ENCODE assay signal across 9 cellular contexts in genomic region chr17:40071720-40072480, GRCh38. TPM values are rescaled to one million over a fixed set of nuclear protein-coding genes. Genes with fewer than 3 reads are reported as not detected.
DNase-seq lines count a peak whose midpoint lies in the region; ATAC-seq and TF ChIP-seq lines count a peak whose summit lies in the region.
"Had no signal": no experiment of that assay in that cellular context is flagged by ENCODE, and none has a peak within 500 bp of the region (broad histone marks: within the 10 kb centered on the region; RNA-seq: fewer than 3 reads in every experiment).

No MANE protein-coding gene starts in this region.

- no peaks in the 10 kb centered on the region for H3K36me3 ChIP-seq in prostate gland

- WGBS in prostate gland: 37% methylated on average over 8 of the region's 12 CpGs

- H3K4me3 ChIP-seq in LNCaP clone FGC (ENCODE audit: low read depth, low read length) (peak overlapping the region; percentile 16; the same call in 1 of the 2 replicates), fibroblast of the aortic adventitia (ENCODE audit: low read depth, low read length) (no peak overlapping the region), prostate gland (peak overlapping the region in 1 of 2 donors; percentile 4)

- no peaks in the 10 kb centered on the region for H3K9me3 ChIP-seq in prostate gland

- POLR2A ChIA-PET in RWPE1 (lab: Yijun Ruan, JAX; ENCODE audit: low non-redundant PET): no interaction called here

- peak; percentile 68 for DNase-seq in LNCaP clone FGC (ENCODE audit: low read depth)
- DNase-seq in RWPE1 (ENCODE audit: low spot score): no peak
- peak; percentile 44 for DNase-seq in fibroblast of the aortic adventitia (ENCODE audit: low read depth)
- DNase-seq in prostate gland (ENCODE audit: low spot score): peak; percentile 88
- DNase-seq in stimulated activated naive CD8-positive, alpha-beta T cell treated with anti-CD3 and anti-CD28 coated beads, Interleukin-15, Interleukin-2, amounts not matched to agents 100 U/mL and 50 U/mL, for 24 hours: no peak
- no peak for DNase-seq in glomerular visceral epithelial cell (ENCODE audit: extremely low spot score)

- no peak for TF ChIP-seq POLR2A in prostate gland (IDR thresholded peaks at IDR 0.05)

- peak overlapping the region; percentile 95 for H3K27ac ChIP-seq in RWPE1
- H3K27ac ChIP-seq in prostate gland: peak overlapping the region; percentile 89 to 93

- ATAC-seq in GM21576 (IDR thresholded peaks at IDR 0.05; ENCODE audit: unreplicated experiment): no peak
- no peak for ATAC-seq in HG02870 (IDR thresholded peaks at IDR 0.05; ENCODE audit: unreplicated experiment)
- ATAC-seq in stimulated activated naive CD8-positive, alpha-beta T cell treated with anti-CD3 and anti-CD28 coated beads, Interleukin-15, Interleukin-2, amounts not matched to agents 100 U/mL and 50 U/mL, for 24 hours: no peak

- H3K4me1 ChIP-seq in prostate gland (replicated peaks): peaks cover 67% of the 10 kb centered on the region

- no peaks in the 10 kb centered on the region for H3K27me3 ChIP-seq in prostate gland (replicated peaks; ENCODE audit: insufficient read depth)

- CTCF ChIA-PET in RWPE1 (lab: Yijun Ruan, JAX): interaction anchor here (0.8 to 5.9 kb wide), 4 partner anchors 14 to 97 kb away, joined by 3 to 38 read pairs (median 6); no protein-coding TSS in a partner anchor

- intact Hi-C loops in prostate gland (cut with DNase I): no loop called here

- TF ChIP-seq CTCF in LNCaP clone FGC (IDR thresholded peaks at IDR 0.05; ENCODE audit: control insufficient read depth, extremely low read depth, insufficient read depth): no peak
- TF ChIP-seq CTCF in RWPE1 (conservative IDR thresholded peaks at IDR 0.05; ENCODE audit: low read depth): no peak
- TF ChIP-seq CTCF in fibroblast of the aortic adventitia (IDR thresholded peaks at IDR 0.05; ENCODE audit: insufficient read depth, low read length): no peak
- TF ChIP-seq CTCF in prostate gland (IDR thresholded peaks at IDR 0.05): peak in 1 of 4 experiments; percentile 15

RNA-seq across cellular contexts. Expression of gene THRA, which starts 9.1 kb away (rescaled TPM):
- 23.0 and 26.0 TPM in 2 replicates for total RNA-seq in fibroblast of the aortic adventitia (ENCODE audit: low replicate concordance)
- total RNA-seq in prostate gland: 10 to 100 TPM; 35.2 to 79.8 TPM

RNA-seq across cellular contexts. Expression of gene MED24, which starts 17.7 kb away (rescaled TPM):
- total RNA-seq in fibroblast of the aortic adventitia (ENCODE audit: low replicate concordance) (42.8 and 68.1 TPM in 2 replicates), prostate gland (100 to 1,000 TPM in 1 of 2 donors, 10 to 100 TPM in 1; 55.2 to 167 TPM)

RNA-seq across cellular contexts. Expression of gene NR1D1, which starts 28.5 kb away (rescaled TPM):
- 2.8 and 6.5 TPM in 2 replicates for total RNA-seq in fibroblast of the aortic adventitia (ENCODE audit: low replicate concordance)
- total RNA-seq in prostate gland: 10 to 100 TPM; 10.7 to 35.2 TPM

RNA-seq across cellular contexts. Expression of gene MSL1, which starts 49.9 kb away (rescaled TPM):
- total RNA-seq in fibroblast of the aortic adventitia (ENCODE audit: low replicate concordance): 64.1 and 162 TPM in 2 replicates
- 100 to 1,000 TPM in 1 of 2 donors, 10 to 100 TPM in 1; 77.0 to 112 TPM for total RNA-seq in prostate gland

RNA-seq across cellular contexts. Expression of gene CSF3, which starts 56.7 kb away (rescaled TPM):
- 0.25 TPM in 1 of 2 replicates, not detected in the other for total RNA-seq in fibroblast of the aortic adventitia (ENCODE audit: low replicate concordance)
- total RNA-seq in prostate gland: 1 to 10 TPM in 1 of 2 donors, under 1 TPM in 1; 0.41 to 2.2 TPM
- total RNA-seq: mononuclear cell had no signal

Comparison
In these comparisons a context has a peak if more than half of its experiments do, and no peak if none do; other contexts are left out.
1. DNase-seq: peak in LNCaP clone FGC (single experiment), fibroblast of the aortic adventitia (single experiment) and prostate gland (single experiment); none in RWPE1 (single experiment), stimulated activated naive CD8-positive, alpha-beta T cell treated with anti-CD3 and anti-CD28 coated beads, Interleukin-15, Interleukin-2, amounts not matched to agents 100 U/mL and 50 U/mL, for 24 hours (single experiment) and glomerular visceral epithelial cell (single experiment).